In genomic region chr1:59697138-59697811, GRCh38 we compare ENCODE assay signal across 8 cellular contexts.
DNase-seq lines count a peak whose midpoint lies in the region; ATAC-seq and TF ChIP-seq lines count a peak whose summit lies in the region.

No MANE protein-coding gene starts in this region.

- H3K9me3 ChIP-seq in neural progenitor cell (ENCODE audit: low read depth) (no peaks in the 10 kb centered on the region), BE2C (no peaks in the 10 kb centered on the region)

- H3K4me1 ChIP-seq in neural progenitor cell (peaks cover 19% of the 10 kb centered on the region), BE2C (peaks cover 6% of the 10 kb centered on the region; the same call in 1 of the 2 replicates)

- no peak for TF ChIP-seq CTCF in neural progenitor cell (IDR thresholded peaks at IDR 0.05)
- no peak for TF ChIP-seq CTCF in BE2C (IDR thresholded peaks at IDR 0.05; ENCODE audit: low read depth, low read length)

- no peaks in the 10 kb centered on the region for H4K20me1 ChIP-seq in neural progenitor cell (ENCODE audit: low read depth)

- H3K79me2 ChIP-seq in neural progenitor cell (ENCODE audit: low read depth): no peaks in the 10 kb centered on the region

- H3K36me3 ChIP-seq in neural progenitor cell (no peaks in the 10 kb centered on the region), BE2C (no peaks in the 10 kb centered on the region)

- H3K9me3 Mint-ChIP-seq in activated CD4-positive, alpha-beta T cell treated with anti-CD3 and anti-CD28 coated beads, Interleukin-2, amount 10 ng/mL, durations not matched to agents 7 days and 5 days: no peaks in the 10 kb centered on the region
- no peaks in the 10 kb centered on the region for H3K9me3 Mint-ChIP-seq in neural progenitor cell

- no peak overlapping the region for H3K9ac ChIP-seq in neural progenitor cell

- peak overlapping the region; percentile 40 for H3K4me3 Mint-ChIP-seq in activated CD4-positive, alpha-beta T cell treated with anti-CD3 and anti-CD28 coated beads, Interleukin-2, amount 10 ng/mL, durations not matched to agents 7 days and 5 days
- H3K4me3 Mint-ChIP-seq in neural progenitor cell: no peak overlapping the region

- no peaks in the 10 kb centered on the region for H3K36me3 Mint-ChIP-seq in activated CD4-positive, alpha-beta T cell treated with anti-CD3 and anti-CD28 coated beads, Interleukin-2, amount 10 ng/mL, durations not matched to agents 7 days and 5 days (ENCODE audit: low read depth)
- no peaks in the 10 kb centered on the region for H3K36me3 Mint-ChIP-seq in neural progenitor cell

- H3K27me3 ChIP-seq in neural progenitor cell: no peaks in the 10 kb centered on the region
- H3K27me3 ChIP-seq in BE2C: no peaks in the 10 kb centered on the region

- ATAC-seq in GM18861 (IDR thresholded peaks at IDR 0.05; ENCODE audit: unreplicated experiment) (peak; percentile 60), HG03135 (IDR thresholded peaks at IDR 0.05; ENCODE audit: unreplicated experiment) (peak; percentile 69), HG02852 (IDR thresholded peaks at IDR 0.05; ENCODE audit: unreplicated experiment) (no peak)

- peak overlapping the region; percentile 12 for H2AFZ ChIP-seq in neural progenitor cell (replicated peaks)

- no peaks in the 10 kb centered on the region for H3K27me3 Mint-ChIP-seq in activated CD4-positive, alpha-beta T cell treated with anti-CD3 and anti-CD28 coated beads, Interleukin-2, amount 10 ng/mL, durations not matched to agents 7 days and 5 days
- H3K27me3 Mint-ChIP-seq in neural progenitor cell (ENCODE audit: insufficient read depth, low read depth): no peaks in the 10 kb centered on the region

- POLR2A ChIA-PET in activated CD4-positive, alpha-beta T cell treated with anti-CD3 and anti-CD28 coated beads, Interleukin-2, amount 10 ng/mL, durations not matched to agents 7 days and 5 days (lab: Charles Lee): no interaction called here

- CTCF ChIA-PET in activated CD4-positive, alpha-beta T cell treated with anti-CD3 and anti-CD28 coated beads, Interleukin-2, amount 10 ng/mL, durations not matched to agents 7 days and 5 days (lab: Charles Lee): no interaction called here

- no peaks in the 10 kb centered on the region for H3F3A ChIP-seq in neural progenitor cell (ENCODE audit: low read depth)

- H3K27ac ChIP-seq in neural progenitor cell: no peak overlapping the region

- DNase-seq in activated CD4-positive, alpha-beta T cell treated with anti-CD3 and anti-CD28 coated beads, Interleukin-2, amount 10 ng/mL, durations not matched to agents 7 days and 5 days: peak; percentile 76
- no peak for DNase-seq in neural progenitor cell (ENCODE audit: low spot score)
- no peak for DNase-seq in NCI-H1930 (lab: John Stamatoyannopoulos, UW)
- DNase-seq in BE2C: no peak
- DNase-seq in NCI-H526 (lab: John Stamatoyannopoulos, UW): no peak

- H3K4me1 Mint-ChIP-seq in activated CD4-positive, alpha-beta T cell treated with anti-CD3 and anti-CD28 coated beads, Interleukin-2, amount 10 ng/mL, durations not matched to agents 7 days and 5 days: peaks cover 28% of the 10 kb centered on the region
- H3K4me1 Mint-ChIP-seq in neural progenitor cell: peaks cover 30% of the 10 kb centered on the region

- peak overlapping the region; percentile 72 for H3K27ac Mint-ChIP-seq in activated CD4-positive, alpha-beta T cell treated with anti-CD3 and anti-CD28 coated beads, Interleukin-2, amount 10 ng/mL, durations not matched to agents 7 days and 5 days
- H3K27ac Mint-ChIP-seq in neural progenitor cell: no peak overlapping the region

- no peak overlapping the region for H3K4me3 ChIP-seq in neural progenitor cell
- H3K4me3 ChIP-seq in BE2C (ENCODE audit: low read depth, low read length): no peak overlapping the region

- no peak overlapping the region for H3K4me2 ChIP-seq in neural progenitor cell
